In genomic region chr12:95131589-95132335, GRCh38 we compare ENCODE assay signal across 25 cellular contexts. TPM values are rescaled to one million over a fixed set of nuclear protein-coding genes. Genes with fewer than 3 reads are reported as not detected.
DNase-seq lines count a peak whose midpoint lies in the region; ATAC-seq, FAIRE-seq and TF ChIP-seq lines count a peak whose summit lies in the region.
"Had no signal": no experiment of that assay in that cellular context is flagged by ENCODE, and none has a peak within 500 bp of the region (broad histone marks: within the 10 kb centered on the region; RNA-seq: fewer than 3 reads in every experiment).

No MANE protein-coding gene starts in this region.

- H3K36me3 ChIP-seq in left ventricle myocardium inferior (peaks cover 17% of the 10 kb centered on the region), H1 (ENCODE audit: control insufficient read depth in 2 of 4, insufficient read depth in 4 of 4, low read length in 3 of 4) (peaks cover 3 to 35% (median 16%) of the 10 kb centered on the region in 4 experiments; a peak in 6 of 8 replicates), right lobe of liver (no peaks in the 10 kb centered on the region), upper lobe of right lung (peaks cover 30% of the 10 kb centered on the region), mucosa of descending colon (ENCODE audit: low read depth) (no peaks in the 10 kb centered on the region)
- H3K36me3 ChIP-seq: neutrophil, uterus had no signal

- H3K79me1 ChIP-seq in H1 (ENCODE audit: low read depth, low read length) = no peaks in the 10 kb centered on the region

- no peak overlapping the region for H3K4ac ChIP-seq in H1 (replicated peaks; ENCODE audit: insufficient read length, low read depth, low read length)

- H3K79me2 ChIP-seq in H1 (ENCODE audit: control insufficient read depth in 1 of 2, insufficient read depth in 2 of 2, low read length in 2 of 2) = no peaks in the 10 kb centered on the region

- DNase-seq in left ventricle myocardium inferior (no peak), left cardiac atrium (no peak), H1 (ENCODE audit: low read depth in 1 of 2, low spot score in 2 of 2) (no peak), right lobe of liver (no peak), upper lobe of right lung (no peak), mucosa of descending colon (no peak), NCI-H748 treated with DMSO at 0.1 percent for 48 hours (lab: John Stamatoyannopoulos, UW) (no peak)
- DNase-seq: activated CD4-positive, alpha-beta T cell treated with anti-CD3 and anti-CD28 coated beads, Interleukin-2, amount 10 ng/mL, durations not matched to agents 24 days and 14 days; activated naive CD4-positive, alpha-beta T cell; activated T-cell treated with anti-CD3 and anti-CD28 coated beads, Interleukin-2, amount 50 U/mL, for 4 hours; amniotic stem cell; C1 segment of cervical spinal cord; effector CD8-positive, alpha-beta T cell; islet precursor cell; NCI-H1930; NCI-H526; SK-N-SH; uterus had no signal

- H3K27ac ChIP-seq in left ventricle myocardium inferior (replicated peaks) (peak overlapping the region; percentile 24), H1 (ENCODE audit: low read depth, low read length) (no peak overlapping the region), right lobe of liver (peak overlapping the region in 1 of 3 donors; percentile 11), upper lobe of right lung (peak overlapping the region; percentile 1)
- H3K27ac ChIP-seq: neutrophil, uterus, VCaP had no signal

- H3K9ac ChIP-seq in H1 (replicated peaks in 1 of 4; ENCODE audit: extremely low read depth in 1 of 4, low read depth in 3 of 4, low read length in 3 of 4) = no peak overlapping the region
- H3K9ac ChIP-seq: SK-N-SH had no signal

- no peaks in the 10 kb centered on the region for H3K9me3 ChIP-seq in left ventricle myocardium inferior (replicated peaks)
- H3K9me3 ChIP-seq in H1 (ENCODE audit: insufficient read depth in 2 of 2, low read depth in 1 of 2, low read length in 1 of 2) = no peaks in the 10 kb centered on the region
- H3K9me3 ChIP-seq in right lobe of liver = no peaks in the 10 kb centered on the region
- H3K9me3 ChIP-seq in upper lobe of right lung = no peaks in the 10 kb centered on the region
- no peaks in the 10 kb centered on the region for H3K9me3 ChIP-seq in mucosa of descending colon
- H3K9me3 ChIP-seq: neutrophil, SK-N-SH, uterus had no signal

- H4K20me1 ChIP-seq in H1 (replicated peaks in 1 of 2; ENCODE audit: control insufficient read depth in 1 of 2, insufficient read depth in 2 of 2, low read length in 2 of 2) = no peaks in the 10 kb centered on the region

- H3K4me1 ChIP-seq in left ventricle myocardium inferior (peaks cover 26% of the 10 kb centered on the region), H1 (replicated peaks in 1 of 4; ENCODE audit: control insufficient read depth in 3 of 4, insufficient read depth in 4 of 4, low read length in 3 of 4) (no peaks in the 10 kb centered on the region), right lobe of liver (peaks cover 0 to 10% (median 0%) of the 10 kb centered on the region in 4 donors), upper lobe of right lung (peaks cover 22% of the 10 kb centered on the region), mucosa of descending colon (ENCODE audit: low read depth) (no peaks in the 10 kb centered on the region)
- H3K4me1 ChIP-seq: uterus had no signal

- H2BK120ac ChIP-seq in H1 (replicated peaks; ENCODE audit: low read depth, low read length) = no peak overlapping the region

- no peak overlapping the region for H2BK5ac ChIP-seq in H1 (ENCODE audit: low read depth, low read length)

- no peak overlapping the region for H4K8ac ChIP-seq in H1 (ENCODE audit: extremely low read depth, insufficient read depth, low read length)

- H3K23ac ChIP-seq in H1 (ENCODE audit: insufficient read length) = no peak overlapping the region

- H3K4me3 ChIP-seq in left ventricle myocardium inferior (no peak overlapping the region), H1 (ENCODE audit: extremely low read depth in 1 of 4, insufficient read depth in 2 of 4, low read depth in 3 of 4, low read length in 4 of 4) (no peak overlapping the region), right lobe of liver (no peak overlapping the region), upper lobe of right lung (no peak overlapping the region), mucosa of descending colon (no peak overlapping the region)
- H3K4me3 ChIP-seq: smooth muscle cell, uterus had no signal

- WGBS in H1 (ENCODE audit: extremely low coverage in 1 of 2, insufficient coverage in 1 of 2, insufficient read length in 1 of 2, insufficient replicate concordance in 2 of 2, low coverage in 1 of 2, low lambda C conversion rate in 2 of 2, missing lambda C conversion rate in 1 of 2), 2 experiments = 82% methylated on average over 10 of the region's 10 CpGs; no CpG with 5 or more reads in 1 of the 2 experiments
- WGBS in right lobe of liver (ENCODE audit: insufficient coverage, low coverage, low lambda C conversion rate, missing lambda C conversion rate) = 57% methylated on average over 10 of the region's 10 CpGs

- TF ChIP-seq CTCF in left ventricle myocardium inferior (IDR thresholded peaks at IDR 0.05; ENCODE audit: borderline replicate concordance) = no peak
- TF ChIP-seq CTCF in H1 (IDR thresholded peaks at IDR 0.05; ENCODE audit: control extremely low read depth in 1 of 3, insufficient read depth in 1 of 3, low read depth in 1 of 3, low read length in 3 of 3) = no peak
- TF ChIP-seq CTCF in right lobe of liver (IDR thresholded peaks at IDR 0.05) = no peak
- no peak for TF ChIP-seq CTCF in upper lobe of right lung (IDR thresholded peaks at IDR 0.05)
- TF ChIP-seq CTCF in mucosa of descending colon (IDR thresholded peaks at IDR 0.05) = no peak

- ATAC-seq in left cardiac atrium = no peak
- peak in 3 of 4 donors; percentile 62 to 66 (median 65) for ATAC-seq in right lobe of liver
- peak; percentile 39 for ATAC-seq in upper lobe of right lung
- ATAC-seq in mucosa of descending colon = no peak
- no peak for ATAC-seq in HG03139 (IDR thresholded peaks at IDR 0.05; ENCODE audit: unreplicated experiment)
- ATAC-seq: activated T-cell treated with anti-CD3 and anti-CD28 coated beads, Interleukin-2, amount 50 U/mL, for 4 hours had no signal

- no peak overlapping the region for H2AFZ ChIP-seq in H1 (ENCODE audit: low read length)

- TF ChIP-seq POLR2A in H1 (IDR thresholded peaks at IDR 0.05; ENCODE audit: control extremely low read depth in 1 of 2, low read depth in 2 of 2, low read length in 2 of 2) = no peak
- TF ChIP-seq POLR2A in right lobe of liver (IDR thresholded peaks at IDR 0.05) = no peak

- no peak overlapping the region for H2AK5ac ChIP-seq in H1 (ENCODE audit: low read depth, low read length)

- H3K14ac ChIP-seq in H1 (ENCODE audit: insufficient read length) = no peak overlapping the region

- CTCF ChIA-PET in H1 (lab: Charles Lee; ENCODE audit: partially characterized antibody) = no interaction called here

- no peak for FAIRE-seq in H1 (lab: Jason Lieb, UNC)
- FAIRE-seq: colon, G401.6, HTR-8/SVneo had no signal

- H3K18ac ChIP-seq in H1 (ENCODE audit: extremely low read depth, low read length) = no peak overlapping the region

- H3K56ac ChIP-seq in H1 (replicated peaks; ENCODE audit: insufficient read length, low read depth, low read length) = no peak overlapping the region

- no peak overlapping the region for H2BK20ac ChIP-seq in H1 (ENCODE audit: low read length)

- no peak overlapping the region for H2BK12ac ChIP-seq in H1 (ENCODE audit: low read depth, low read length)

- no peak for TF ChIP-seq EP300 in H1 (IDR thresholded peaks at IDR 0.05; ENCODE audit: borderline replicate concordance in 1 of 2, low read depth in 2 of 2, low read length in 2 of 2)

- POLR2A ChIA-PET in H1 (lab: Charles Lee; ENCODE audit: partially characterized antibody) = interaction anchor here (1.0 kb wide), 1 partner anchor 10 kb away, joined by 3 read pairs; no protein-coding TSS in a partner anchor

- TF ChIP-seq RAD21 in H1 (IDR thresholded peaks at IDR 0.05 in 1 of 2, conservative IDR thresholded peaks at IDR 0.05 in 1 of 2; ENCODE audit: low read depth in 2 of 2, low read length in 2 of 2) = no peak

- no peak overlapping the region for H3K4me2 ChIP-seq in H1 (ENCODE audit: insufficient read depth in 1 of 2, low read depth in 2 of 2, low read length in 2 of 2)
- H3K4me2 ChIP-seq: SK-N-SH, smooth muscle cell had no signal

- H3K27me3 ChIP-seq in left ventricle myocardium inferior (ENCODE audit: low read depth) = no peaks in the 10 kb centered on the region
- H3K27me3 ChIP-seq in H1 (replicated peaks in 1 of 4; ENCODE audit: control insufficient read depth in 3 of 4, extremely low read depth in 1 of 4, insufficient read depth in 3 of 4, low read length in 3 of 4) = no peaks in the 10 kb centered on the region
- H3K27me3 ChIP-seq in right lobe of liver = no peaks in the 10 kb centered on the region
- no peaks in the 10 kb centered on the region for H3K27me3 ChIP-seq in upper lobe of right lung
- H3K27me3 ChIP-seq: neutrophil, uterus had no signal

- H3K23me2 ChIP-seq in H1 (ENCODE audit: low read depth, low read length) = no peaks in the 10 kb centered on the region; the same call in 1 of the 2 replicates

- H4K5ac ChIP-seq in H1 (ENCODE audit: insufficient read length, low read depth, low read length) = no peak overlapping the region

- no peak overlapping the region for H2BK15ac ChIP-seq in H1 (ENCODE audit: low read length)

- H4K91ac ChIP-seq in H1 (replicated peaks; ENCODE audit: insufficient read length, low read length) = no peak overlapping the region

- intact Hi-C loops in left ventricle myocardium inferior (cut with micrococcal nuclease) (no loop called here), left cardiac atrium (cut with DNase I) (no loop called here), right lobe of liver (cut with DNase I) (no loop called here), upper lobe of right lung (cut with DNase I) (no loop called here), mucosa of descending colon (cut with DNase I, micrococcal nuclease) (no loop called here)

TF ChIP-seq in H1, 55 proteins besides CTCF, POLR2A, EP300 and RAD21 (continues in another document):
- TF ChIP-seq SIN3A (conservative IDR thresholded peaks at IDR 0.05 in 1 of 2, IDR thresholded peaks at IDR 0.05 in 1 of 2; ENCODE audit: low read depth in 1 of 2, low read length in 2 of 2) (no peak), CEBPB (IDR thresholded peaks at IDR 0.05; ENCODE audit: low read depth, low read length) (peak; percentile 6; the same call in 1 of the 2 replicates)

RNA-seq across cellular contexts. Expression of gene NR2C1, which starts 58.3 kb away (rescaled TPM):
- 40.1 TPM for total RNA-seq in left ventricle myocardium inferior
- 10 to 100 TPM; 30.4 to 33.3 TPM for total RNA-seq in left cardiac atrium
- 39.0 and 48.3 TPM in 2 replicates for total RNA-seq in H1 (2021; fragmentation: NEBNext Ultra II Directional; extraction: Animal tissue kit (Norgen Biotek cat#: 25700))
- 13.7 and 22.8 TPM in 2 replicates for polyA plus RNA-seq in H1 (2011; rRNA removed)
- polyA plus RNA-seq in H1 (2011; cell fraction: cytosol; rRNA removed) = 21.6 TPM
- 34.2 TPM for polyA plus RNA-seq in H1 (2011; cell fraction: nucleus; rRNA removed)
- polyA plus RNA-seq in H1 (2012, experiment 1 of 2) = 23.2 to 45.2 TPM (median 29.8 TPM) in 4 replicates
- 2.6 TPM for polyA plus RNA-seq in H1 (2012, experiment 2 of 2)
- 65.1 TPM for polyA plus RNA-seq in H1 (2013, experiment 1 of 2)
- 65.3 TPM for polyA plus RNA-seq in H1 (2013, experiment 2 of 2)
- 21.6 and 29.7 TPM in 2 replicates for polyA minus RNA-seq in H1 (2011; rRNA and poly(A)+ RNA removed)
- polyA minus RNA-seq in H1 (2011; cell fraction: cytosol; rRNA and poly(A)+ RNA removed) = 24.1 TPM
- 45.1 TPM for polyA minus RNA-seq in H1 (2011; cell fraction: nucleus; rRNA and poly(A)+ RNA removed)
- total RNA-seq in right lobe of liver = 10 to 100 TPM; 19.0 to 40.2 (median 21.1) TPM
- 37.0 TPM for total RNA-seq in upper lobe of right lung
- total RNA-seq in mucosa of descending colon = 10 to 100 TPM; 27.4 to 28.5 (median 27.8) TPM

Comparison
In these comparisons a context has a peak if more than half of its experiments do, and no peak if none do; other contexts are left out.
1. ATAC-seq: peak in right lobe of liver (3 of 4) and upper lobe of right lung (single experiment); none in left cardiac atrium (0 of 2), mucosa of descending colon (single experiment) and HG03139 (single experiment).